In genomic region chr2:237243487-237243886, GRCh38 we compare ENCODE assay signal across 23 cellular contexts.
DNase-seq lines count a peak whose midpoint lies in the region; ATAC-seq and TF ChIP-seq lines count a peak whose summit lies in the region.
"Had no signal": no experiment of that assay in that cellular context is flagged by ENCODE, and none has a peak within 500 bp of the region (broad histone marks: within the 10 kb centered on the region; RNA-seq: fewer than 3 reads in every experiment).

No MANE protein-coding gene starts in this region.

- no peak for TF ChIP-seq RAD21 in IMR-90 (IDR thresholded peaks at IDR 0.05; ENCODE audit: low read length)

- H4K8ac ChIP-seq in IMR-90 (ENCODE audit: low read depth in 2 of 2, low read length in 2 of 2) (no peak overlapping the region), mesenchymal stem cell (ENCODE audit: low read length) (no peak overlapping the region)

- H2AK9ac ChIP-seq in IMR-90 (replicated peaks; ENCODE audit: low read depth, low read length, poor library complexity): no peak overlapping the region

- no peak overlapping the region; the same call in 1 of the 2 replicates for H4K5ac ChIP-seq in IMR-90 (ENCODE audit: low read depth, low read length)

- TF ChIP-seq CTCF in IMR-90 (conservative IDR thresholded peaks at IDR 0.05; ENCODE audit: low read depth, low read length) (no peak), mammary epithelial cell (conservative IDR thresholded peaks at IDR 0.05 in 1 of 2, IDR thresholded peaks at IDR 0.05 in 1 of 2; ENCODE audit: extremely low read depth in 1 of 2, insufficient read depth in 1 of 2, low read depth in 1 of 2, low read length in 2 of 2) (no peak), osteoblast (IDR thresholded peaks at IDR 0.05; ENCODE audit: extremely low read depth, low read depth, low read length) (no peak)

- ATAC-seq in IMR-90 (ENCODE audit: low read depth) (no peak), HG03432 (IDR thresholded peaks at IDR 0.05; ENCODE audit: unreplicated experiment) (no peak)
- ATAC-seq: GM12878 had no signal

- H3K27ac ChIP-seq in IMR-90 (ENCODE audit: insufficient read depth, low read length) (no peak overlapping the region), mesenchymal stem cell (ENCODE audit: low read length, poor library complexity, severe bottlenecking) (no peak overlapping the region), mammary epithelial cell (ENCODE audit: insufficient read depth, low read depth, low read length) (no peak overlapping the region), osteoblast (ENCODE audit: low read depth, low read length) (no peak overlapping the region)
- H3K27ac ChIP-seq: BLaER1 had no signal

- H3K14ac ChIP-seq in IMR-90 (replicated peaks; ENCODE audit: low read depth, low read length): no peak overlapping the region
- H3K14ac ChIP-seq in mesenchymal stem cell (ENCODE audit: low read length in 2 of 2): no peak overlapping the region

- no peak for TF ChIP-seq POLR2A in IMR-90 (IDR thresholded peaks at IDR 0.05; ENCODE audit: low read depth, low read length)

- H3K36me3 ChIP-seq in IMR-90 (ENCODE audit: control insufficient read depth, insufficient read depth, low read length) (no peaks in the 10 kb centered on the region), mesenchymal stem cell (ENCODE audit: control insufficient read depth in 1 of 2, insufficient read depth in 2 of 2, low read depth in 1 of 2, low read length in 2 of 2) (peaks cover 0 to 3% of the 10 kb centered on the region in 2 experiments), mammary epithelial cell (ENCODE audit: insufficient read depth, low read length) (no peaks in the 10 kb centered on the region), osteoblast (ENCODE audit: insufficient read depth, low read length) (no peaks in the 10 kb centered on the region)
- H3K36me3 ChIP-seq: BE2C, BLaER1 had no signal

- H3K18ac ChIP-seq in IMR-90 (ENCODE audit: low read depth, low read length) (peak overlapping the region; percentile 39; the same call in 1 of the 2 replicates), mesenchymal stem cell (ENCODE audit: low read depth in 1 of 2, low read length in 2 of 2) (no peak overlapping the region)

- H2BK120ac ChIP-seq in IMR-90 (ENCODE audit: low read depth, low read length) (no peak overlapping the region), mesenchymal stem cell (ENCODE audit: low read depth, low read length) (no peak overlapping the region)

- in situ Hi-C loops in IMR-90 (cut with MboI; ENCODE audit: low sequenced_read_pairs) (no loop called here), mammary epithelial cell (cut with MboI; ENCODE audit: low sequenced_read_pairs in 2 of 2) (no loop called here)

- no peak overlapping the region for H2BK12ac ChIP-seq in mesenchymal stem cell (ENCODE audit: low read length in 2 of 2)

- H3K9me3 ChIP-seq in IMR-90 (ENCODE audit: control insufficient read depth, insufficient read depth, low read length) (peaks cover 3% of the 10 kb centered on the region), mesenchymal stem cell (ENCODE audit: control insufficient read depth, low read length) (peaks cover 20% of the 10 kb centered on the region), mammary epithelial cell (replicated peaks; ENCODE audit: insufficient read depth, low read length) (peaks cover 4% of the 10 kb centered on the region), osteoblast (ENCODE audit: low read depth, low read length) (peaks cover 4% of the 10 kb centered on the region)
- H3K9me3 ChIP-seq: BE2C had no signal

- H2BK15ac ChIP-seq in IMR-90 (ENCODE audit: low read depth, low read length) (no peak overlapping the region), mesenchymal stem cell (ENCODE audit: low read depth, poor library complexity, severe bottlenecking) (no peak overlapping the region)

- H2AK5ac ChIP-seq in IMR-90 (ENCODE audit: low read depth, low read length): peak overlapping the region; percentile 60; the same call in 1 of the 2 replicates
- H2AK5ac ChIP-seq in mesenchymal stem cell (ENCODE audit: low read length, severe bottlenecking): no peak overlapping the region

- H3K9ac ChIP-seq in IMR-90 (ENCODE audit: low read depth, low read length): no peak overlapping the region
- peak overlapping the region; percentile 73 for H3K9ac ChIP-seq in mesenchymal stem cell (ENCODE audit: low read length)
- H3K9ac ChIP-seq in mammary epithelial cell (ENCODE audit: insufficient read depth, low read length): no peak overlapping the region
- H3K9ac ChIP-seq: BLaER1 had no signal

- no peaks in the 10 kb centered on the region for H3K9me1 ChIP-seq in IMR-90 (ENCODE audit: insufficient read depth, low read length)

- H2BK5ac ChIP-seq in IMR-90 (ENCODE audit: low read depth, low read length, poor library complexity, severe bottlenecking) (peak overlapping the region; percentile 48), mesenchymal stem cell (ENCODE audit: low read depth, low read length, poor library complexity, severe bottlenecking) (no peak overlapping the region)

- H3K4me3 ChIP-seq in IMR-90 (ENCODE audit: insufficient read depth, low read depth, low read length) (no peak overlapping the region), mesenchymal stem cell (ENCODE audit: insufficient read depth in 1 of 2, low read depth in 1 of 2, low read length in 2 of 2) (no peak overlapping the region), mammary epithelial cell (replicated peaks in 1 of 3; ENCODE audit: insufficient read depth in 1 of 3, low read depth in 2 of 3, low read length in 3 of 3) (no peak overlapping the region), osteoblast (ENCODE audit: insufficient read depth, low read length) (no peak overlapping the region)
- H3K4me3 ChIP-seq: BLaER1, GM12878 had no signal

- no peak overlapping the region for H3K56ac ChIP-seq in IMR-90 (ENCODE audit: extremely low read depth, insufficient read depth, low read length)

- H2AFZ ChIP-seq in IMR-90 (replicated peaks; ENCODE audit: low read length, poor library complexity) (no peak overlapping the region), mesenchymal stem cell (ENCODE audit: low read depth, low read length) (no peak overlapping the region), mammary epithelial cell (ENCODE audit: low read depth, low read length) (no peak overlapping the region), osteoblast (ENCODE audit: low read length) (no peak overlapping the region)

- H3K4me1 ChIP-seq in IMR-90 (ENCODE audit: control insufficient read depth, insufficient read depth, low read length) (peaks cover 7% of the 10 kb centered on the region), mesenchymal stem cell (ENCODE audit: control insufficient read depth, insufficient read depth, low read depth, low read length) (no peaks in the 10 kb centered on the region), mammary epithelial cell (ENCODE audit: insufficient read depth, low read length) (no peaks in the 10 kb centered on the region), osteoblast (ENCODE audit: insufficient read depth, low read length) (peaks cover 12% of the 10 kb centered on the region)
- H3K4me1 ChIP-seq: BE2C, BLaER1 had no signal

- no CpG with 5 or more reads among the region's 2 CpGs for WGBS in IMR-90 (ENCODE audit: extremely low coverage in 2 of 2, insufficient read length in 1 of 2), 2 experiments
- WGBS in mesenchymal stem cell: 96% methylated on average over 2 of the region's 2 CpGs
- 30% methylated on average over 2 of the region's 2 CpGs for WGBS in mammary epithelial cell (ENCODE audit: low coverage, missing lambda C conversion rate)

- no TSS peak for BruUV-seq in IMR-90 (replicated peaks; lab: Mats Ljungman, UMichigan)
- BruUV-seq in mammary epithelial cell (replicated peaks; lab: Mats Ljungman, UMichigan): no TSS peak

- H3K4me2 ChIP-seq in IMR-90 (ENCODE audit: low read depth, low read length) (no peak overlapping the region), mesenchymal stem cell (ENCODE audit: low read length, poor library complexity, severe bottlenecking) (no peak overlapping the region), mammary epithelial cell (ENCODE audit: insufficient read depth, low read depth, low read length) (no peak overlapping the region), osteoblast (ENCODE audit: insufficient read depth, low read length) (no peak overlapping the region)
- H3K4me2 ChIP-seq: BLaER1 had no signal

- H3K79me2 ChIP-seq in mammary epithelial cell (ENCODE audit: insufficient read depth, low read length): no peaks in the 10 kb centered on the region
- no peaks in the 10 kb centered on the region for H3K79me2 ChIP-seq in osteoblast (ENCODE audit: insufficient read depth, low read length)

- DNase-seq in IMR-90 (no peak), NCI-H446 treated with DMSO at 0.1 percent for 48 hours (lab: John Stamatoyannopoulos, UW) (peak; percentile 51), fibroblast of gingiva (ENCODE audit: low read depth) (peak; percentile 51), mesenchymal stem cell (no peak), mammary epithelial cell (no peak), osteoblast (ENCODE audit: insufficient read length, low spot score, missing footprints) (no peak), midbrain (lab: John Stamatoyannopoulos, UW) (no peak)
- DNase-seq: 8988T; ACHN; BE2C; C1 segment of cervical spinal cord; CD4-positive, alpha-beta memory T cell; CD4-positive, CD25-positive, alpha-beta regulatory T cell; CD8-positive, alpha-beta memory T cell; COR-L47; DMS 273 treated with DMSO at 0.1 percent for 48 hours; DMS79; DND-41; EL; GDM1 had no signal

- intact Hi-C loops in IMR-90 (cut with micrococcal nuclease): no loop called here
- intact Hi-C loops in mammary epithelial cell (cut with micrococcal nuclease): no loop called here

- H4K91ac ChIP-seq in IMR-90 (ENCODE audit: insufficient read depth, low read depth, low read length): no peak overlapping the region
- H4K91ac ChIP-seq in mesenchymal stem cell (ENCODE audit: low read length): no peak overlapping the region

- dilution Hi-C loops in IMR-90 (cut with HindIII; ENCODE audit: low sequenced_read_pairs, unreplicated experiment) (no loop called here), mammary epithelial cell (cut with HindIII; ENCODE audit: low sequenced_read_pairs) (no loop called here)

- CTCF ChIA-PET in IMR-90 (lab: Yijun Ruan, JAX): no interaction called here
- CTCF ChIA-PET in mammary epithelial cell (lab: Charles Lee; ENCODE audit: low non-redundant PET): no interaction called here

- no peak overlapping the region for H3K4ac ChIP-seq in IMR-90 (ENCODE audit: low read depth, low read length)
- H3K4ac ChIP-seq in mesenchymal stem cell (ENCODE audit: low read depth in 1 of 2, low read length in 2 of 2): no peak overlapping the region

- peak overlapping the region; percentile 1; the same call in 1 of the 2 replicates for H2BK20ac ChIP-seq in IMR-90 (ENCODE audit: low read depth, low read length)

- H3K23ac ChIP-seq in IMR-90 (ENCODE audit: low read depth, low read length) (0 out of 2 replicates have a peak overlapping the region, but pooled peaks have one; percentile 62), mesenchymal stem cell (ENCODE audit: low read length in 2 of 2) (no peak overlapping the region)

- H3K27me3 ChIP-seq in IMR-90 (ENCODE audit: control insufficient read depth, insufficient read depth, low read length): no peaks in the 10 kb centered on the region
- no peaks in the 10 kb centered on the region for H3K27me3 ChIP-seq in mesenchymal stem cell (ENCODE audit: control insufficient read depth in 1 of 2, insufficient read depth in 1 of 2, low read length in 2 of 2)
- H3K27me3 ChIP-seq in mammary epithelial cell (ENCODE audit: insufficient read depth, low read length): no peaks in the 10 kb centered on the region
- no peaks in the 10 kb centered on the region for H3K27me3 ChIP-seq in osteoblast (ENCODE audit: insufficient read depth, low read length)
- H3K27me3 ChIP-seq: BE2C, BLaER1 had no signal

- POLR2A ChIA-PET in IMR-90 (lab: Charles Lee; ENCODE audit: unreplicated experiment): no interaction called here

- H4K20me1 ChIP-seq in IMR-90 (ENCODE audit: insufficient read depth, low read length): no peaks in the 10 kb centered on the region
- H4K20me1 ChIP-seq in mammary epithelial cell (ENCODE audit: insufficient read depth, low read length): no peaks in the 10 kb centered on the region
- H4K20me1 ChIP-seq in osteoblast (ENCODE audit: insufficient read depth, low read length): no peaks in the 10 kb centered on the region
- H4K20me1 ChIP-seq: BLaER1 had no signal

- no peaks in the 10 kb centered on the region for H3K79me1 ChIP-seq in IMR-90 (ENCODE audit: low read depth in 1 of 2, low read length in 2 of 2)
- H3K79me1 ChIP-seq in mesenchymal stem cell (replicated peaks; ENCODE audit: low read length, poor library complexity, severe bottlenecking): no peaks in the 10 kb centered on the region

Comparison
In these comparisons a context has a peak if more than half of its experiments do, and no peak if none do; other contexts are left out.
1. DNase-seq: peak in NCI-H446 treated with DMSO at 0.1 percent for 48 hours (single experiment) and fibroblast of gingiva (single experiment); none in IMR-90 (single experiment), mesenchymal stem cell (single experiment), mammary epithelial cell (single experiment), osteoblast (single experiment) and midbrain (single experiment).